ENCODE assay signal across 20 cellular contexts in genomic region chr11:88202498-88202897, GRCh38. TPM values are rescaled to one million over a fixed set of nuclear protein-coding genes. Genes with fewer than 3 reads are reported as not detected.
A peak's percentile ranks its signal among the peaks of the same experiment; 100 is the strongest.
DNase-seq lines count a peak whose midpoint lies in the region; ATAC-seq and TF ChIP-seq lines count a peak whose summit lies in the region.
"Had no signal": no experiment of that assay in that cellular context is flagged by ENCODE, and none has a peak within 500 bp of the region (broad histone marks: within the 10 kb centered on the region; RNA-seq: fewer than 3 reads in every experiment).

No MANE protein-coding gene starts in this region.

- no peak for TF ChIP-seq CTCF in mesothelial cell of epicardium (IDR thresholded peaks at IDR 0.05; ENCODE audit: unreplicated experiment)

- no peak overlapping the region for H3K4me3 Mint-ChIP-seq in mesothelial cell of epicardium
- H3K4me3 Mint-ChIP-seq: CD4-positive, alpha-beta memory T cell; T-helper 1 cell treated with Interleukin-12 subunit alpha and Interleukin-12 subunit beta and Interleukin-4 antibody, amounts not matched to agents 30 μg/mL and 1 μg/mL, for 36 hours had no signal

- H3K27me3 Mint-ChIP-seq in mesothelial cell of epicardium (ENCODE audit: low read depth) = no peaks in the 10 kb centered on the region

- H3K27ac Mint-ChIP-seq in mesothelial cell of epicardium = peak overlapping the region; percentile 41
- H3K27ac Mint-ChIP-seq: CD4-positive, alpha-beta memory T cell; T-helper 1 cell treated with Interleukin-12 subunit alpha and Interleukin-12 subunit beta and Interleukin-4 antibody, amounts not matched to agents 30 μg/mL and 1 μg/mL, for 36 hours had no signal

- H3K4me1 Mint-ChIP-seq in mesothelial cell of epicardium = peaks cover 17% of the 10 kb centered on the region
- H3K4me1 Mint-ChIP-seq: CD4-positive, alpha-beta memory T cell had no signal

- peaks cover 42% of the 10 kb centered on the region for H3K9me3 Mint-ChIP-seq in mesothelial cell of epicardium

- ATAC-seq in GM18861 (IDR thresholded peaks at IDR 0.05; ENCODE audit: unreplicated experiment) = peak; percentile 50
- ATAC-seq in GM21447 (IDR thresholded peaks at IDR 0.05; ENCODE audit: unreplicated experiment) = peak; percentile 67
- ATAC-seq in HG03103 (IDR thresholded peaks at IDR 0.05; ENCODE audit: low read depth, unreplicated experiment) = peak; percentile 53
- ATAC-seq in HG02981 (IDR thresholded peaks at IDR 0.05; ENCODE audit: unreplicated experiment) = no peak
- ATAC-seq: A549 had no signal

- in situ Hi-C loops in KBM-7 (cut with MboI; ENCODE audit: low pct_unique_long_range_greater_than_20kb, low sequenced_read_pairs) = no loop called here

- no peak for DNase-seq in mesothelial cell of epicardium (ENCODE audit: low spot score in 2 of 2, unreplicated experiment in 2 of 2)
- DNase-seq in NAMALWA (ENCODE audit: low spot score) = no peak
- no peak for DNase-seq in KBM-7
- DNase-seq: CD4-positive, alpha-beta memory T cell; EL; IMR-90; Karpas-422; NCI-H1092; NCI-H1436 treated with DMSO at 0.1 percent for 48 hours; NCI-H2029 treated with DMSO at 0.1 percent for 48 hours; NCI-H2171; NCI-H526; PC-9 had no signal

- H3K36me3 Mint-ChIP-seq in mesothelial cell of epicardium = peaks cover 10% of the 10 kb centered on the region

RNA-seq across cellular contexts. Expression of gene RAB38, which starts 27.3 kb away (rescaled TPM):
- total RNA-seq in mesothelial cell of epicardium = 44.3 to 48.4 TPM (median 46.7 TPM) in 3 replicates
- total RNA-seq: HT1080 had no signal
